In the genomic region with DNA sequence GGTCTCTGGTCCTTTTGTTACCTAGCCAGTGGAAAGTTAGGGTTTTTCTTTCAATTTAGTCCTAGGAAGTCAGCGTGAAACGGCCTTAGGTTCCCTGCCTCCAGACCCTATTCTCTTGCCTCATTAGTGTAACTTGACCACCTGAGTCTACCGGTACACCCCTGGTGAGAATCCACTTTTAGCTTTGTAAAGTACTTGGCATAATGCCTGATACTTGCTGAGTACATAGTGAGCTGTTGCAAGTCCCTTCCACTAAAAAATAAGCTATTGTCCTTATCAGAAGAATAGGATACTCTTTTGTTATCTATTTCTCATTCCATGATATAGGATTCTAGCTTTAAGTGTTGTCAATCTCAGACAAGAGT, we compare ENCODE assay signal across 1 cellular context.
TF ChIP-seq lines count a peak whose summit lies in the region.

No MANE protein-coding gene starts in this region.

TF ChIP-seq in SK-N-SH, 30 proteins besides CTCF, POLR2A, EP300 and RAD21 (continued from another document):
- TF ChIP-seq, protein P1, sequence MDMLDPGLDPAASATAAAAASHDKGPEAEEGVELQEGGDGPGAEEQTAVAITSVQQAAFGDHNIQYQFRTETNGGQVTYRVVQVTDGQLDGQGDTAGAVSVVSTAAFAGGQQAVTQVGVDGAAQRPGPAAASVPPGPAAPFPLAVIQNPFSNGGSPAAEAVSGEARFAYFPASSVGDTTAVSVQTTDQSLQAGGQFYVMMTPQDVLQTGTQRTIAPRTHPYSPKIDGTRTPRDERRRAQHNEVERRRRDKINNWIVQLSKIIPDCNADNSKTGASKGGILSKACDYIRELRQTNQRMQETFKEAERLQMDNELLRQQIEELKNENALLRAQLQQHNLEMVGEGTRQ (IDR thresholded peaks at IDR 0.05; ENCODE audit: borderline replicate concordance, low read depth, low read length): no peak
- TF ChIP-seq ZBTB33 (IDR thresholded peaks at IDR 0.05; ENCODE audit: borderline replicate concordance, low read depth) (no peak), TAF1 (IDR thresholded peaks at IDR 0.05; ENCODE audit: borderline replicate concordance, low read depth, low read length) (no peak), CHD2 (IDR thresholded peaks at IDR 0.05; ENCODE audit: low read length, partially characterized antibody) (no peak), SIN3A (IDR thresholded peaks at IDR 0.05; ENCODE audit: borderline replicate concordance, low read depth, low read length) (no peak)
- TF ChIP-seq, protein P2, sequence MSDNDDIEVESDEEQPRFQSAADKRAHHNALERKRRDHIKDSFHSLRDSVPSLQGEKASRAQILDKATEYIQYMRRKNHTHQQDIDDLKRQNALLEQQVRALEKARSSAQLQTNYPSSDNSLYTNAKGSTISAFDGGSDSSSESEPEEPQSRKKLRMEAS (IDR thresholded peaks at IDR 0.05; ENCODE audit: low read depth): no peak
